Comparison of ENCODE assay signal across 16 cellular contexts in genomic region chr12:26465419-26466097, GRCh38.
DNase-seq lines count a peak whose midpoint lies in the region; ATAC-seq, FAIRE-seq and TF ChIP-seq lines count a peak whose summit lies in the region.
"Had no signal": no experiment of that assay in that cellular context is flagged by ENCODE, and none has a peak within 500 bp of the region (broad histone marks: within the 10 kb centered on the region; RNA-seq: fewer than 3 reads in every experiment).

No MANE protein-coding gene starts in this region.

- no peaks in the 10 kb centered on the region for H3K4me1 ChIP-seq in A549
- H3K4me1 ChIP-seq: suprapubic skin had no signal

- no peak overlapping the region for H3K4me3 Mint-ChIP-seq in WTC11
- H3K4me3 Mint-ChIP-seq in activated CD4-positive, alpha-beta memory T cell treated with anti-CD3 and anti-CD28 coated beads, Interleukin-2, amount 10 ng/mL, durations not matched to agents 7 days and 5 days = no peak overlapping the region
- H3K4me3 Mint-ChIP-seq: activated CD4-positive, alpha-beta T cell treated with anti-CD3 and anti-CD28 coated beads, Interleukin-2, amount 10 ng/mL, durations not matched to agents 24 days and 14 days; dendritic cell treated with granulocyte-macrophage colony-stimulating factor and Interleukin-4, amounts not matched to agents 40 ng/mL and 50 ng/mL, for 4 days; T-helper 17 cell had no signal

- no peak for TF ChIP-seq POLR2A in A549 (IDR thresholded peaks at IDR 0.05; ENCODE audit: low read length)

- peak overlapping the region; percentile 39; the same call in 1 of the 2 replicates for H3K27ac Mint-ChIP-seq in WTC11
- H3K27ac Mint-ChIP-seq in activated CD4-positive, alpha-beta memory T cell treated with anti-CD3 and anti-CD28 coated beads, Interleukin-2, amount 10 ng/mL, durations not matched to agents 7 days and 5 days = no peak overlapping the region
- H3K27ac Mint-ChIP-seq: activated CD4-positive, alpha-beta T cell treated with anti-CD3 and anti-CD28 coated beads, Interleukin-2, amount 10 ng/mL, durations not matched to agents 24 days and 14 days; dendritic cell treated with granulocyte-macrophage colony-stimulating factor and Interleukin-4, amounts not matched to agents 40 ng/mL and 50 ng/mL, for 4 days; T-helper 17 cell had no signal

- H3K4me2 ChIP-seq in A549 = no peak overlapping the region

- H3K36me3 Mint-ChIP-seq in WTC11 = peaks cover 12% of the 10 kb centered on the region
- H3K36me3 Mint-ChIP-seq in activated CD4-positive, alpha-beta memory T cell treated with anti-CD3 and anti-CD28 coated beads, Interleukin-2, amount 10 ng/mL, durations not matched to agents 7 days and 5 days (ENCODE audit: low read depth) = no peaks in the 10 kb centered on the region

- DNase-seq in A549 (ENCODE audit: low read depth in 1 of 2, low spot score in 1 of 2) (peak in 1 of 2 experiments; percentile 22), H7 (peak; percentile 41), WTC11 (ENCODE audit: low spot score) (no peak), globus pallidus (ENCODE audit: low spot score) (peak; percentile 57), COR-L47 (lab: John Stamatoyannopoulos, UW) (no peak), NCI-H2081 treated with DMSO at 0.1 percent for 48 hours (lab: John Stamatoyannopoulos, UW) (no peak)
- DNase-seq in activated CD4-positive, alpha-beta memory T cell treated with anti-CD3 and anti-CD28 coated beads, Interleukin-2, amount 10 ng/mL, durations not matched to agents 7 days and 5 days = no peak
- DNase-seq: activated CD4-positive, alpha-beta T cell treated with anti-CD3 and anti-CD28 coated beads, Interleukin-2, amount 10 ng/mL, durations not matched to agents 24 days and 14 days; activated T-cell treated with anti-CD3 and anti-CD28 coated beads, Interleukin-2, amount 50 U/mL, for 48 hours; NCI-H1092; NCI-H345; spleen; T-helper 17 cell had no signal

- H3K27ac ChIP-seq in A549 = no peak overlapping the region
- H3K27ac ChIP-seq: spleen, suprapubic skin had no signal

- H3K27me3 ChIP-seq in H7 (ENCODE audit: control insufficient read depth, insufficient read depth, low read length) = no peaks in the 10 kb centered on the region
- H3K27me3 ChIP-seq: spleen, suprapubic skin had no signal

- H3K9me3 ChIP-seq in A549 = no peaks in the 10 kb centered on the region
- H3K9me3 ChIP-seq: spleen, suprapubic skin had no signal

- TF ChIP-seq EP300 in A549 (IDR thresholded peaks at IDR 0.05) = no peak

- TF ChIP-seq CTCF in A549 (IDR thresholded peaks at IDR 0.05) (peak; percentile 27; the same call in 2 of the 3 replicates), WTC11 (IDR thresholded peaks at IDR 0.05) (no peak)

- no peak overlapping the region for H3K4me3 ChIP-seq in A549
- H3K4me3 ChIP-seq in H7 (ENCODE audit: insufficient read depth, low read depth, low read length) = no peak overlapping the region
- H3K4me3 ChIP-seq: spleen, suprapubic skin had no signal

- no peaks in the 10 kb centered on the region for H3K36me3 ChIP-seq in H7 (replicated peaks; ENCODE audit: control insufficient read depth, insufficient read depth, low read length)

- peaks cover 32% of the 10 kb centered on the region for H3K4me1 Mint-ChIP-seq in WTC11
- no peaks in the 10 kb centered on the region for H3K4me1 Mint-ChIP-seq in activated CD4-positive, alpha-beta memory T cell treated with anti-CD3 and anti-CD28 coated beads, Interleukin-2, amount 10 ng/mL, durations not matched to agents 7 days and 5 days
- H3K4me1 Mint-ChIP-seq: activated CD4-positive, alpha-beta T cell treated with anti-CD3 and anti-CD28 coated beads, Interleukin-2, amount 10 ng/mL, durations not matched to agents 24 days and 14 days had no signal

- peak; percentile 33 to 45; a peak in 3 of 5 replicates for TF ChIP-seq RAD21 in A549 (conservative IDR thresholded peaks at IDR 0.05 in 1 of 2, IDR thresholded peaks at IDR 0.05 in 1 of 2)

- WGBS in A549 (ENCODE audit: missing lambda C conversion rate) = 57% methylated on average over 6 of the region's 6 CpGs

- peak in 1 of 2 experiments; percentile 77; a peak in 3 of 6 replicates for ATAC-seq in A549
- peak; percentile 89 for ATAC-seq in WTC11
- ATAC-seq in HG03196 (IDR thresholded peaks at IDR 0.05; ENCODE audit: unreplicated experiment) = no peak
- ATAC-seq: T-helper 17 cell had no signal

- no peak for FAIRE-seq in A549 (lab: Jason Lieb, UNC)

- H3K27me3 Mint-ChIP-seq in WTC11 (ENCODE audit: low read depth) = no peaks in the 10 kb centered on the region
- H3K27me3 Mint-ChIP-seq in activated CD4-positive, alpha-beta memory T cell treated with anti-CD3 and anti-CD28 coated beads, Interleukin-2, amount 10 ng/mL, durations not matched to agents 7 days and 5 days = no peaks in the 10 kb centered on the region
- H3K27me3 Mint-ChIP-seq: activated CD4-positive, alpha-beta T cell treated with anti-CD3 and anti-CD28 coated beads, Interleukin-2, amount 10 ng/mL, durations not matched to agents 24 days and 14 days; dendritic cell treated with granulocyte-macrophage colony-stimulating factor and Interleukin-4, amounts not matched to agents 40 ng/mL and 50 ng/mL, for 4 days; T-helper 17 cell had no signal

- CTCF ChIA-PET in A549 (lab: Yijun Ruan, JAX) = interaction anchor here (1.2 to 1.3 kb wide), 2 partner anchors 37 to 346 kb away, joined by 3 to 5 read pairs; no protein-coding TSS in a partner anchor
- CTCF ChIA-PET in WTC11 (lab: Charles Lee) = interaction anchor here (1.0 to 2.2 kb wide), 3 partner anchors 32 to 240 kb away, joined by 3 to 13 read pairs (median 3); no protein-coding TSS in a partner anchor
- CTCF ChIA-PET in activated CD4-positive, alpha-beta memory T cell treated with anti-CD3 and anti-CD28 coated beads, Interleukin-2, amount 10 ng/mL, durations not matched to agents 7 days and 5 days (lab: Charles Lee) = no interaction called here

- POLR2A ChIA-PET in A549 (lab: Yijun Ruan, JAX) (no interaction called here), WTC11 (lab: Charles Lee) (no interaction called here)
- POLR2A ChIA-PET in activated CD4-positive, alpha-beta memory T cell treated with anti-CD3 and anti-CD28 coated beads, Interleukin-2, amount 10 ng/mL, durations not matched to agents 7 days and 5 days (lab: Charles Lee) = no interaction called here

- H3K9me3 Mint-ChIP-seq in WTC11 = peaks cover 5% of the 10 kb centered on the region; the same call in 1 of the 2 replicates
- no peaks in the 10 kb centered on the region for H3K9me3 Mint-ChIP-seq in activated CD4-positive, alpha-beta memory T cell treated with anti-CD3 and anti-CD28 coated beads, Interleukin-2, amount 10 ng/mL, durations not matched to agents 7 days and 5 days
- H3K9me3 Mint-ChIP-seq: activated CD4-positive, alpha-beta T cell treated with anti-CD3 and anti-CD28 coated beads, Interleukin-2, amount 10 ng/mL, durations not matched to agents 24 days and 14 days; dendritic cell treated with granulocyte-macrophage colony-stimulating factor and Interleukin-4, amounts not matched to agents 40 ng/mL and 50 ng/mL, for 4 days had no signal

TF ChIP-seq in A549, 52 proteins besides CTCF, POLR2A, EP300 and RAD21:
- TF ChIP-seq KDM1A (IDR thresholded peaks at IDR 0.05; ENCODE audit: low read depth) (no peak), SMC3 (IDR thresholded peaks at IDR 0.05) (peak; percentile 39; the same call in 2 of the 3 replicates)

TF ChIP-seq in WTC11, 78 proteins besides CTCF, POLR2A, EP300 and RAD21:
- TF ChIP-seq STAT6 (CRISPR knock-in tag; conservative IDR thresholded peaks at IDR 0.05; ENCODE audit: low read depth) (no peak), MYBL2 (CRISPR knock-in tag; IDR thresholded peaks at IDR 0.05) (no peak), NFYB (CRISPR knock-in tag; conservative IDR thresholded peaks at IDR 0.05; ENCODE audit: low read depth) (no peak)
- TF ChIP-seq, protein P1, sequence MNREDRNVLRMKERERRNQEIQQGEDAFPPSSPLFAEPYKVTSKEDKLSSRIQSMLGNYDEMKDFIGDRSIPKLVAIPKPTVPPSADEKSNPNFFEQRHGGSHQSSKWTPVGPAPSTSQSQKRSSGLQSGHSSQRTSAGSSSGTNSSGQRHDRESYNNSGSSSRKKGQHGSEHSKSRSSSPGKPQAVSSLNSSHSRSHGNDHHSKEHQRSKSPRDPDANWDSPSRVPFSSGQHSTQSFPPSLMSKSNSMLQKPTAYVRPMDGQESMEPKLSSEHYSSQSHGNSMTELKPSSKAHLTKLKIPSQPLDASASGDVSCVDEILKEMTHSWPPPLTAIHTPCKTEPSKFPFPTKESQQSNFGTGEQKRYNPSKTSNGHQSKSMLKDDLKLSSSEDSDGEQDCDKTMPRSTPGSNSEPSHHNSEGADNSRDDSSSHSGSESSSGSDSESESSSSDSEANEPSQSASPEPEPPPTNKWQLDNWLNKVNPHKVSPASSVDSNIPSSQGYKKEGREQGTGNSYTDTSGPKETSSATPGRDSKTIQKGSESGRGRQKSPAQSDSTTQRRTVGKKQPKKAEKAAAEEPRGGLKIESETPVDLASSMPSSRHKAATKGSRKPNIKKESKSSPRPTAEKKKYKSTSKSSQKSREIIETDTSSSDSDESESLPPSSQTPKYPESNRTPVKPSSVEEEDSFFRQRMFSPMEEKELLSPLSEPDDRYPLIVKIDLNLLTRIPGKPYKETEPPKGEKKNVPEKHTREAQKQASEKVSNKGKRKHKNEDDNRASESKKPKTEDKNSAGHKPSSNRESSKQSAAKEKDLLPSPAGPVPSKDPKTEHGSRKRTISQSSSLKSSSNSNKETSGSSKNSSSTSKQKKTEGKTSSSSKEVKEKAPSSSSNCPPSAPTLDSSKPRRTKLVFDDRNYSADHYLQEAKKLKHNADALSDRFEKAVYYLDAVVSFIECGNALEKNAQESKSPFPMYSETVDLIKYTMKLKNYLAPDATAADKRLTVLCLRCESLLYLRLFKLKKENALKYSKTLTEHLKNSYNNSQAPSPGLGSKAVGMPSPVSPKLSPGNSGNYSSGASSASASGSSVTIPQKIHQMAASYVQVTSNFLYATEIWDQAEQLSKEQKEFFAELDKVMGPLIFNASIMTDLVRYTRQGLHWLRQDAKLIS (CRISPR knock-in tag; IDR thresholded peaks at IDR 0.05; ENCODE audit: borderline replicate concordance) = no peak

Comparison
In these comparisons a context has a peak if more than half of its experiments do, and no peak if none do; other contexts are left out.
1. DNase-seq: peak in H7 (single experiment) and globus pallidus (single experiment); none in WTC11 (single experiment), COR-L47 (single experiment), NCI-H2081 treated with DMSO at 0.1 percent for 48 hours (single experiment) and activated CD4-positive, alpha-beta memory T cell treated with anti-CD3 and anti-CD28 coated beads, Interleukin-2, amount 10 ng/mL, durations not matched to agents 7 days and 5 days (single experiment).
2. Of the 8 proteins assayed by ChIP-seq in both WTC11 and A549: peak only in WTC11: none; only in A549: CTCF; in both: none; in neither: 7.